18 cellular contexts compared by ENCODE assay signal in genomic region chr1:198291924-198292323, GRCh38.
DNase-seq lines count a peak whose midpoint lies in the region; ATAC-seq, FAIRE-seq and TF ChIP-seq lines count a peak whose summit lies in the region.
"Had no signal": no experiment of that assay in that cellular context is flagged by ENCODE, and none has a peak within 500 bp of the region (broad histone marks: within the 10 kb centered on the region; RNA-seq: fewer than 3 reads in every experiment).

No MANE protein-coding gene starts in this region.

- H3K79me2 ChIP-seq in GM23248 (ENCODE audit: insufficient read depth) (peaks cover 92% of the 10 kb centered on the region), K562 (ENCODE audit: control insufficient read depth, insufficient read depth, low read length) (no peaks in the 10 kb centered on the region), hepatocyte (no peaks in the 10 kb centered on the region)

- BruUV-seq in K562 (replicated peaks; lab: Mats Ljungman, UMichigan), result no TSS peak

- DNase-seq in D721Med (ENCODE audit: insufficient read length, low spot score) (no peak), GM23248 (no peak), K562 (ENCODE audit: extremely low read depth in 1 of 4, low spot score in 3 of 4) (no peak), hepatocyte (ENCODE audit: low spot score) (no peak)
- DNase-seq: ACHN; BE2C; C1 segment of cervical spinal cord; Caco-2; CD4-positive, CD25-positive, alpha-beta regulatory T cell; DMS153; DMS79 treated with DMSO at 0.1 percent for 48 hours; GF-D8; KG1 had no signal

- TF ChIP-seq RAD21 in K562 (CRISPR knock-in tag; conservative IDR thresholded peaks at IDR 0.05 in 1 of 2, IDR thresholded peaks at IDR 0.05 in 1 of 2), result no peak

- no peaks in the 10 kb centered on the region for H4K20me1 ChIP-seq in GM23248 (ENCODE audit: insufficient read depth)
- H4K20me1 ChIP-seq in K562 (replicated peaks; ENCODE audit: control insufficient read depth, insufficient read depth, low read length), result no peaks in the 10 kb centered on the region
- no peaks in the 10 kb centered on the region for H4K20me1 ChIP-seq in hepatocyte (ENCODE audit: insufficient read depth, poor library complexity, severe bottlenecking)

- peaks cover 60% of the 10 kb centered on the region for H3K4me1 ChIP-seq in GM23248 (ENCODE audit: insufficient read depth)
- H3K4me1 ChIP-seq in K562 (replicated peaks in 1 of 2; ENCODE audit: control insufficient read depth in 2 of 2, insufficient read depth in 2 of 2, low read length in 2 of 2), result no peaks in the 10 kb centered on the region
- H3K4me1 ChIP-seq in hepatocyte (ENCODE audit: insufficient read depth), result no peaks in the 10 kb centered on the region
- H3K4me1 ChIP-seq: Caco-2 had no signal

- peaks cover 81% of the 10 kb centered on the region for H3F3A ChIP-seq in GM23248 (ENCODE audit: insufficient read depth)

- H3K27me3 ChIP-seq in GM23248 (replicated peaks; ENCODE audit: insufficient read depth), result no peaks in the 10 kb centered on the region
- H3K27me3 ChIP-seq in K562 (ENCODE audit: control insufficient read depth in 2 of 2, insufficient read depth in 2 of 2, low read length in 2 of 2), result no peaks in the 10 kb centered on the region
- no peaks in the 10 kb centered on the region for H3K27me3 ChIP-seq in hepatocyte
- H3K27me3 ChIP-seq: BE2C had no signal

- H3K4me3 ChIP-seq in GM23248 (no peak overlapping the region), K562 (no peak overlapping the region), hepatocyte (no peak overlapping the region)
- H3K4me3 ChIP-seq: HAP-1 had no signal

- H3K9me2 ChIP-seq in GM23248 (ENCODE audit: insufficient read depth) (no peaks in the 10 kb centered on the region), hepatocyte (replicated peaks; ENCODE audit: insufficient read depth) (no peaks in the 10 kb centered on the region)

- TF ChIP-seq CTCF in D721Med (IDR thresholded peaks at IDR 0.05; ENCODE audit: insufficient read depth, missing control alignments) (no peak), K562 (IDR thresholded peaks at IDR 0.05 in 2 of 3, conservative IDR thresholded peaks at IDR 0.05 in 1 of 3; ENCODE audit: insufficient read depth in 2 of 3, low read depth in 1 of 3, low read length in 3 of 3) (no peak), hepatocyte (IDR thresholded peaks at IDR 0.05; ENCODE audit: poor library complexity) (no peak)

- FAIRE-seq in D721Med (lab: Jason Lieb, UNC) (peak; percentile 84), K562 (lab: Jason Lieb, UNC) (no peak)
- FAIRE-seq: H1, HTR-8/SVneo had no signal

- TF ChIP-seq EP300 in K562 (IDR thresholded peaks at IDR 0.05; ENCODE audit: low read length), result no peak

- in situ Hi-C loops in GM23248 (cut with MboI) (loop anchor here (25.0 kb wide), 1 partner anchor 395 kb away; no protein-coding TSS in a partner anchor), K562 (cut with MboI) (no loop called here)

- H2AFZ ChIP-seq in GM23248 (no peak overlapping the region), K562 (ENCODE audit: low read depth, low read length) (no peak overlapping the region), hepatocyte (no peak overlapping the region)

- ATAC-seq in K562 (no peak), HG02759 (IDR thresholded peaks at IDR 0.05; ENCODE audit: unreplicated experiment) (no peak), HG03571 (IDR thresholded peaks at IDR 0.05; ENCODE audit: unreplicated experiment) (no peak)

- POLR2A ChIA-PET in K562 (lab: Yijun Ruan, JAX), result no interaction called here

- no peaks in the 10 kb centered on the region for H3K9me1 ChIP-seq in K562 (ENCODE audit: control insufficient read depth, insufficient read depth, low read length)

- H3K36me3 ChIP-seq in GM23248 (ENCODE audit: low read depth) (peaks cover 85% of the 10 kb centered on the region), K562 (ENCODE audit: control insufficient read depth, insufficient read depth, low read length) (peaks cover 5% of the 10 kb centered on the region; the same call in 1 of the 3 replicates), hepatocyte (replicated peaks; ENCODE audit: insufficient read depth, low read depth) (no peaks in the 10 kb centered on the region)
- H3K36me3 ChIP-seq: BE2C, HAP-1 had no signal

- H3K4me2 ChIP-seq in GM23248 (ENCODE audit: unreplicated experiment), result peak overlapping the region; percentile 16
- no peak overlapping the region for H3K4me2 ChIP-seq in K562 (ENCODE audit: insufficient read depth, low read length)
- no peak overlapping the region for H3K4me2 ChIP-seq in hepatocyte

- H3K9me3 ChIP-seq in GM23248 (ENCODE audit: low read depth) (no peaks in the 10 kb centered on the region), K562 (replicated peaks; ENCODE audit: control insufficient read depth, insufficient read depth, low read depth, low read length) (no peaks in the 10 kb centered on the region), hepatocyte (ENCODE audit: low read depth) (no peaks in the 10 kb centered on the region)
- H3K9me3 ChIP-seq: BE2C, Caco-2, HAP-1 had no signal

- intact Hi-C loops in K562 (cut with micrococcal nuclease), result no loop called here

- CTCF ChIA-PET in K562 (lab: Yijun Ruan, JAX; ENCODE audit: low intra/inter-chr PET ratio), result no interaction called here

- no peak for TF ChIP-seq POLR2A in K562 (conservative IDR thresholded peaks at IDR 0.05)

- H3K9ac ChIP-seq in GM23248 (no peak overlapping the region), K562 (ENCODE audit: insufficient read depth in 1 of 2, low read depth in 2 of 2, low read length in 2 of 2) (no peak overlapping the region)

- H3K27ac ChIP-seq in GM23248, result peak overlapping the region; percentile 8; the same call in 1 of the 2 replicates
- H3K27ac ChIP-seq in K562 (ENCODE audit: extremely low read depth, low read depth, low read length), result no peak overlapping the region
- no peak overlapping the region for H3K27ac ChIP-seq in hepatocyte

TF ChIP-seq in K562, 482 proteins besides CTCF, POLR2A, EP300 and RAD21:
- TF ChIP-seq, protein P1, sequence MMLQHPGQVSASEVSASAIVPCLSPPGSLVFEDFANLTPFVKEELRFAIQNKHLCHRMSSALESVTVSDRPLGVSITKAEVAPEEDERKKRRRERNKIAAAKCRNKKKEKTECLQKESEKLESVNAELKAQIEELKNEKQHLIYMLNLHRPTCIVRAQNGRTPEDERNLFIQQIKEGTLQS (IDR thresholded peaks at IDR 0.05), result peak; percentile 68
- TF ChIP-seq, protein P1 (CRISPR knock-in tag; conservative IDR thresholded peaks at IDR 0.05), result no peak
- TF ChIP-seq ZNF354B (CRISPR knock-in tag; IDR thresholded peaks at IDR 0.05), result no peak
- TF ChIP-seq HDGF (IDR thresholded peaks at IDR 0.05), result no peak
- TF ChIP-seq ASH1L (IDR thresholded peaks at IDR 0.05; ENCODE audit: borderline replicate concordance, low read depth, partially characterized antibody), result no peak
- TF ChIP-seq CEBPG (CRISPR knock-in tag; IDR thresholded peaks at IDR 0.05), result no peak
- TF ChIP-seq CEBPG (tag; conservative IDR thresholded peaks at IDR 0.05 in 1 of 2, IDR thresholded peaks at IDR 0.05 in 1 of 2), result peak; percentile 12 to 53; a peak in 2 of 4 replicates
